30 cellular contexts compared by ENCODE assay signal in the genomic region with DNA sequence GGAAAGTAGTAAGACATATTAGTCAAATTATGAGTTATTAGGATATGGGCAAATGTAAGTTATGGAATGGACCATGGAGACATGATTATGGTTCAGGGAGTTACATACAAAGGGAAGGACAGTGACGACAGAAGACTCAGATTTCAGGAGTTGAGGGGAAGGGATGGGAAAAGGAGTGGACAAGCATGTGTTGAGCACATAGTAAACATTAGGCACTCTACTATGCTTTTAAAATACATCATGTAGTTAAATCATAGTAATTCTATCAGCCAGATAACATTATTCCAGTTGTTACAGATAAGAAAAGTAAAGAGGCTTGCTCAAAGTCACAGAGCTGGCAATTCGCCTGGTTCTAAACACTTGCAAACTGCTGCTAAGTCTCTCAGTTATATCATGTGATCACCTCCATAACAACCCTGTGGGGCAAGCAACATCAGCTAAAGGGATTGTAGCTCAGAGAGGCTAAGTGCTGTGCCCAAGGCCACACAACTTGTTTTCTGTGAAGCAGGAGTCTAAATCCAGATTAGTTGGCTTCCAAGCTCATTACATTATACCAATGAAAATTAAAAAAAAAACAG.
DNase-seq lines count a peak whose midpoint lies in the region; ATAC-seq and TF ChIP-seq lines count a peak whose summit lies in the region.
"Had no signal": no experiment of that assay in that cellular context is flagged by ENCODE, and none has a peak within 500 bp of the region (broad histone marks: within the 10 kb centered on the region; RNA-seq: fewer than 3 reads in every experiment).

No MANE protein-coding gene starts in this region.

- no peaks in the 10 kb centered on the region for H3K79me2 ChIP-seq in hepatocyte

- intact Hi-C loops in testis (cut with DNase I; ENCODE audit: low total_unique reads) (no loop called here), right lobe of liver (cut with DNase I) (no loop called here)

- 66% methylated on average over 2 of the region's 2 CpGs for WGBS in hepatocyte (ENCODE audit: low lambda C conversion rate, missing lambda C conversion rate)
- 82 to 85% methylated on average over 2 of the region's 2 CpGs for WGBS in testis, 2 donors
- WGBS in right lobe of liver (ENCODE audit: insufficient coverage, low coverage, low lambda C conversion rate, missing lambda C conversion rate), result 64% methylated on average over 2 of the region's 2 CpGs

- no peak overlapping the region for H2AFZ ChIP-seq in hepatocyte
- H2AFZ ChIP-seq: GM23338 had no signal

- H3K4me3 ChIP-seq in astrocyte of the spinal cord (ENCODE audit: low read depth, low read length) (no peak overlapping the region), hepatocyte (no peak overlapping the region), testis (no peak overlapping the region), right lobe of liver (no peak overlapping the region)
- H3K4me3 ChIP-seq: GM23338, left ventricle myocardium inferior, skin epidermis, tibial artery had no signal

- TF ChIP-seq CTCF in astrocyte of the spinal cord (IDR thresholded peaks at IDR 0.05; ENCODE audit: low read depth, low read length), result no peak
- no peak for TF ChIP-seq CTCF in hepatocyte (IDR thresholded peaks at IDR 0.05; ENCODE audit: poor library complexity)
- no peak for TF ChIP-seq CTCF in testis (IDR thresholded peaks at IDR 0.05)
- TF ChIP-seq CTCF in WTC11 (IDR thresholded peaks at IDR 0.05), result no peak
- no peak for TF ChIP-seq CTCF in right lobe of liver (IDR thresholded peaks at IDR 0.05)

- no peaks in the 10 kb centered on the region for H3K27me3 Mint-ChIP-seq in WTC11 (ENCODE audit: low read depth)
- H3K27me3 Mint-ChIP-seq: CD4-positive, CD25-positive, alpha-beta regulatory T cell had no signal

- ATAC-seq in WTC11 (no peak), right lobe of liver (no peak)
- ATAC-seq: activated CD4-positive, CD25-positive, alpha-beta regulatory T cell treated with anti-CD3 and anti-CD28 coated beads, Interleukin-2, amount 50 U/mL, for 24 hours; activated T-helper 17 cell treated with anti-CD3 and anti-CD28 coated beads, Interleukin-2, amount 50 U/mL, for 72 hours; GM23338; HepG2; naive thymus-derived CD4-positive, alpha-beta T cell had no signal

- H3K27ac ChIP-seq in hepatocyte, result no peak overlapping the region
- no peak overlapping the region for H3K27ac ChIP-seq in testis
- H3K27ac ChIP-seq in right lobe of liver, result no peak overlapping the region
- H3K27ac ChIP-seq: 22Rv1, left ventricle myocardium inferior, RWPE1, skin epidermis, tibial artery had no signal

- H3K27me3 ChIP-seq in hepatocyte, result no peaks in the 10 kb centered on the region
- H3K27me3 ChIP-seq in testis, result no peaks in the 10 kb centered on the region
- no peaks in the 10 kb centered on the region for H3K27me3 ChIP-seq in right lobe of liver
- H3K27me3 ChIP-seq: tibial artery had no signal

- H3K9me2 ChIP-seq in hepatocyte (replicated peaks; ENCODE audit: insufficient read depth), result no peaks in the 10 kb centered on the region

- no peaks in the 10 kb centered on the region for H3K36me3 ChIP-seq in hepatocyte (replicated peaks; ENCODE audit: insufficient read depth, low read depth)
- no peaks in the 10 kb centered on the region for H3K36me3 ChIP-seq in testis (ENCODE audit: low read depth, missing control alignments)
- no peaks in the 10 kb centered on the region for H3K36me3 ChIP-seq in right lobe of liver
- H3K36me3 ChIP-seq: left ventricle myocardium inferior, tibial artery had no signal

- H3K4me2 ChIP-seq in hepatocyte, result no peak overlapping the region
- H3K4me2 ChIP-seq: GM23338 had no signal

- POLR2A ChIA-PET in WTC11 (lab: Charles Lee), result no interaction called here

- DNase-seq in DMS 273 (lab: John Stamatoyannopoulos, UW; ENCODE audit: unreplicated experiment) (peak; percentile 46), DMS 273 treated with DMSO at 0.1 percent for 48 hours (lab: John Stamatoyannopoulos, UW) (no peak), astrocyte of the spinal cord (ENCODE audit: low read depth, low spot score) (peak; percentile 19), hepatocyte (ENCODE audit: low spot score) (peak; percentile 40), testis (peak; percentile 15), WTC11 (ENCODE audit: low spot score) (no peak), GF-D8 (lab: John Stamatoyannopoulos, UW) (no peak), right lobe of liver (no peak)
- DNase-seq: activated CD4-positive, alpha-beta memory T cell treated with anti-CD3 and anti-CD28 coated beads, Interleukin-2, amount 10 ng/mL, durations not matched to agents 7 days and 5 days; activated CD8-positive, alpha-beta memory T cell treated with anti-CD3 and anti-CD28 coated beads, Interleukin-2, amount 50 U/mL, for 48 hours; activated naive CD8-positive, alpha-beta T cell treated with anti-CD3 and anti-CD28 coated beads for 36 hours; CD4-positive, CD25-positive, alpha-beta regulatory T cell; effector CD4-positive, alpha-beta T cell; hippocampal formation; immature natural killer cell; left ventricle myocardium inferior; naive thymus-derived CD4-positive, alpha-beta T cell; NCI-H1694 treated with DMSO at 0.1 percent for 48 hours; NCI-H526 treated with DMSO at 0.1 percent for 48 hours; nucleus accumbens; tibial artery had no signal

- H3K9me3 ChIP-seq in hepatocyte (ENCODE audit: low read depth), result no peaks in the 10 kb centered on the region
- no peaks in the 10 kb centered on the region for H3K9me3 ChIP-seq in testis
- no peaks in the 10 kb centered on the region for H3K9me3 ChIP-seq in right lobe of liver
- H3K9me3 ChIP-seq: left ventricle myocardium inferior, tibial artery had no signal

- no peak overlapping the region for H3K4me3 Mint-ChIP-seq in WTC11
- H3K4me3 Mint-ChIP-seq: activated CD4-positive, alpha-beta memory T cell treated with anti-CD3 and anti-CD28 coated beads, Interleukin-2, amount 10 ng/mL, durations not matched to agents 7 days and 5 days; activated naive CD8-positive, alpha-beta T cell treated with anti-CD3 and anti-CD28 coated beads for 36 hours; activated T-helper 17 cell treated with anti-CD3 and anti-CD28 coated beads, Interleukin-2, amount 50 U/mL, for 72 hours; CD4-positive, CD25-positive, alpha-beta regulatory T cell; GM23338; immature natural killer cell; mesothelial cell of epicardium; naive thymus-derived CD4-positive, alpha-beta T cell; stimulated activated naive CD8-positive, alpha-beta T cell treated with anti-CD3 and anti-CD28 coated beads, Interleukin-15, Interleukin-2, amounts not matched to agents 100 ng/mL and 50 ng/mL, for 24 hours had no signal

- TF ChIP-seq POLR2A in testis (IDR thresholded peaks at IDR 0.05) (no peak), right lobe of liver (IDR thresholded peaks at IDR 0.05) (no peak)

- in situ Hi-C loops in astrocyte of the spinal cord (cut with HindIII; ENCODE audit: low sequenced_read_pairs), result no loop called here

- no peaks in the 10 kb centered on the region for H4K20me1 ChIP-seq in hepatocyte (ENCODE audit: insufficient read depth, poor library complexity, severe bottlenecking)

- H3K9me3 Mint-ChIP-seq in WTC11, result no peaks in the 10 kb centered on the region
- H3K9me3 Mint-ChIP-seq: activated CD4-positive, alpha-beta memory T cell treated with anti-CD3 and anti-CD28 coated beads, Interleukin-2, amount 10 ng/mL, durations not matched to agents 7 days and 5 days; activated naive CD8-positive, alpha-beta T cell treated with anti-CD3 and anti-CD28 coated beads for 36 hours; CD4-positive, CD25-positive, alpha-beta regulatory T cell; GM23338; mesothelial cell of epicardium had no signal

- H3K36me3 Mint-ChIP-seq in WTC11, result no peaks in the 10 kb centered on the region
- H3K36me3 Mint-ChIP-seq: activated naive CD8-positive, alpha-beta T cell treated with anti-CD3 and anti-CD28 coated beads for 36 hours; CD4-positive, CD25-positive, alpha-beta regulatory T cell; immature natural killer cell; mesothelial cell of epicardium had no signal

- no peaks in the 10 kb centered on the region for H3K4me1 Mint-ChIP-seq in WTC11
- H3K4me1 Mint-ChIP-seq: GM23338, immature natural killer cell had no signal

- no peak overlapping the region for H3K27ac Mint-ChIP-seq in WTC11
- H3K27ac Mint-ChIP-seq: activated CD4-positive, alpha-beta memory T cell treated with anti-CD3 and anti-CD28 coated beads, Interleukin-2, amount 10 ng/mL, durations not matched to agents 7 days and 5 days; activated naive CD8-positive, alpha-beta T cell treated with anti-CD3 and anti-CD28 coated beads for 36 hours; activated T-helper 17 cell treated with anti-CD3 and anti-CD28 coated beads, Interleukin-2, amount 50 U/mL, for 72 hours; GM23338; immature natural killer cell; mesothelial cell of epicardium; naive thymus-derived CD4-positive, alpha-beta T cell; stimulated activated naive CD8-positive, alpha-beta T cell treated with anti-CD3 and anti-CD28 coated beads, Interleukin-15, Interleukin-2, amounts not matched to agents 100 ng/mL and 50 ng/mL, for 24 hours had no signal

- H3K4me1 ChIP-seq in hepatocyte (ENCODE audit: insufficient read depth), result no peaks in the 10 kb centered on the region
- no peaks in the 10 kb centered on the region for H3K4me1 ChIP-seq in testis
- H3K4me1 ChIP-seq in right lobe of liver, result no peaks in the 10 kb centered on the region
- H3K4me1 ChIP-seq: left ventricle myocardium inferior, tibial artery had no signal

- CTCF ChIA-PET in WTC11 (lab: Charles Lee), result no interaction called here

TF ChIP-seq in WTC11, 78 proteins besides CTCF, POLR2A, EP300 and RAD21 (continues in another document):
- TF ChIP-seq GTF2I (CRISPR knock-in tag; conservative IDR thresholded peaks at IDR 0.05), result no peak
- no peak for TF ChIP-seq CREB1 (CRISPR knock-in tag; IDR thresholded peaks at IDR 0.05)
- TF ChIP-seq NR1H2 (CRISPR knock-in tag; IDR thresholded peaks at IDR 0.05), result no peak
- TF ChIP-seq ZNF121 (CRISPR knock-in tag; IDR thresholded peaks at IDR 0.05), result no peak
- no peak for TF ChIP-seq TCF7 (CRISPR knock-in tag; IDR thresholded peaks at IDR 0.05; ENCODE audit: low read depth)
- TF ChIP-seq HMGA2 (CRISPR knock-in tag; IDR thresholded peaks at IDR 0.05), result no peak

Comparison
In these comparisons a context has a peak if more than half of its experiments do, and no peak if none do; other contexts are left out.
1. DNase-seq: peak in DMS 273 (single experiment), astrocyte of the spinal cord (single experiment), hepatocyte (single experiment) and testis (single experiment); none in DMS 273 treated with DMSO at 0.1 percent for 48 hours (single experiment), WTC11 (single experiment), GF-D8 (single experiment) and right lobe of liver (0 of 3).